ENCODE assay signal across 16 cellular contexts in the genomic region with DNA sequence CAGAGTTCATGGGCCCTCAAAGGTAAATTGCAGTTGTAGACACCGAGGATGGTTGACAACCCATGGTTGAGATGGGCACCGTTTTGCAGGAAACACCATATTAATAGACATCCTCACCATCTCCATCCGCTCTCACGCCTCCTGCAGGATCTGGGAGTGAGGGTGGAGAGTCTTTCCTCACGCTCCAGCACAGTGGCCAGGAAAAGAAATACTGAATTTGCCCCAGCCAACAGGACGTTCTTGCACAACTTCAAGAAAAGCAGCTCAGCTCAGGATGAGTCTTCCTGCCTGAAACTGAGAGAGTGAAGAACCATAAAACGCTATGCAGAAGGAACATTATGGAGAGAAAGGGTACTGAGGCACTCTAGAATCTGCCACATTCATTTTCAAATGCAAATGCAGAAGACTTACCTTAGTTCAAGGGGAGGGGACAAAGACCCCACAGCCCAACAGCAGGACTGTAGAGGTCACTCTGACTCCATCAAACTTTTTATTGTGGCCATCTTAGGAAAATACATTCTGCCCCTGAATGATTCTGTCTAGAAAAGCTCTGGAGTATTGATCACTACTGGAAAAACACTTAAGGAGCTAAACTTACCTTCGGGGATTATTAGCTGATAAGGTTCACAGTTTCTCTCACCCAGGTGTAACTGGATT. TPM values are rescaled to one million over a fixed set of nuclear protein-coding genes. Genes with fewer than 3 reads are reported as not detected.
DNase-seq lines count a peak whose midpoint lies in the region; ATAC-seq and TF ChIP-seq lines count a peak whose summit lies in the region.
"Had no signal": no experiment of that assay in that cellular context is flagged by ENCODE, and none has a peak within 500 bp of the region (broad histone marks: within the 10 kb centered on the region; RNA-seq: fewer than 3 reads in every experiment).

No MANE protein-coding gene starts in this region.

- no peak for TF ChIP-seq POLR2A in heart left ventricle (IDR thresholded peaks at IDR 0.05)

- WGBS in heart left ventricle, 4 donors = 78 to 84% (median 82%) methylated on average over 8 of the region's 8 CpGs

- no peaks in the 10 kb centered on the region for H3K79me2 ChIP-seq in OCI-LY1 (ENCODE audit: insufficient read depth, low read length)

- H3K27me3 ChIP-seq in heart left ventricle (no peaks in the 10 kb centered on the region), right atrium auricular region (no peaks in the 10 kb centered on the region), OCI-LY1 (ENCODE audit: insufficient read depth, low read length) (0 out of 2 replicates have a peak, but pooled peaks cover 6% of the 10 kb centered on the region), HAP-1 (ENCODE audit: low read depth) (no peaks in the 10 kb centered on the region)
- H3K27me3 ChIP-seq: sigmoid colon had no signal

- no peaks in the 10 kb centered on the region for H3K9me3 ChIP-seq in heart left ventricle
- H3K9me3 ChIP-seq in right atrium auricular region = no peaks in the 10 kb centered on the region
- H3K9me3 ChIP-seq in OCI-LY1 (ENCODE audit: low read length) = no peaks in the 10 kb centered on the region
- H3K9me3 ChIP-seq in HAP-1 = no peaks in the 10 kb centered on the region
- H3K9me3 ChIP-seq: sigmoid colon, thoracic aorta had no signal

- peaks cover 4% of the 10 kb centered on the region for H3K4me1 Mint-ChIP-seq in type B pancreatic cell (ENCODE audit: unreplicated experiment)

- no peaks in the 10 kb centered on the region for H3K4me1 ChIP-seq in heart left ventricle
- peaks cover 0 to 7% of the 10 kb centered on the region in 2 donors for H3K4me1 ChIP-seq in right atrium auricular region
- H3K4me1 ChIP-seq in OCI-LY1 (ENCODE audit: insufficient read depth, low read length, severe bottlenecking) = no peaks in the 10 kb centered on the region
- H3K4me1 ChIP-seq in HAP-1 = no peaks in the 10 kb centered on the region

- H3F3A ChIP-seq in OCI-LY1 (ENCODE audit: insufficient read depth, low read length) = no peaks in the 10 kb centered on the region

- in situ Hi-C loops in HAP-1 (cut with MboI; ENCODE audit: low sequenced_read_pairs) = no loop called here

- H2AFZ ChIP-seq in OCI-LY1 (ENCODE audit: low read length) = no peak overlapping the region

- no peaks in the 10 kb centered on the region for H3K9me3 Mint-ChIP-seq in type B pancreatic cell
- H3K9me3 Mint-ChIP-seq: activated CD4-positive, alpha-beta memory T cell treated with anti-CD3 and anti-CD28 coated beads, Interleukin-2, amount 10 ng/mL, durations not matched to agents 7 days and 5 days had no signal

- peaks cover 0 to 51% (median 7%) of the 10 kb centered on the region in 9 donors for H3K36me3 ChIP-seq in heart left ventricle
- H3K36me3 ChIP-seq in right atrium auricular region = peaks cover 21% of the 10 kb centered on the region
- H3K36me3 ChIP-seq in OCI-LY1 (ENCODE audit: insufficient read depth, low read length) = no peaks in the 10 kb centered on the region
- H3K36me3 ChIP-seq in HAP-1 (replicated peaks) = no peaks in the 10 kb centered on the region

- no peak overlapping the region for H3K27ac Mint-ChIP-seq in type B pancreatic cell
- H3K27ac Mint-ChIP-seq: activated CD4-positive, alpha-beta memory T cell treated with anti-CD3 and anti-CD28 coated beads, Interleukin-2, amount 10 ng/mL, durations not matched to agents 7 days and 5 days had no signal

- H3K27ac ChIP-seq in heart left ventricle = no peak overlapping the region
- no peak overlapping the region for H3K27ac ChIP-seq in right atrium auricular region
- no peak overlapping the region for H3K27ac ChIP-seq in OCI-LY1 (ENCODE audit: low read depth, low read length, poor library complexity, severe bottlenecking)
- H3K27ac ChIP-seq: sigmoid colon, SK-N-MC, thoracic aorta had no signal

- H3K4me3 Mint-ChIP-seq in type B pancreatic cell = no peak overlapping the region
- H3K4me3 Mint-ChIP-seq: activated CD4-positive, alpha-beta memory T cell treated with anti-CD3 and anti-CD28 coated beads, Interleukin-2, amount 10 ng/mL, durations not matched to agents 7 days and 5 days had no signal

- H3K4me3 ChIP-seq in heart left ventricle (no peak overlapping the region), right atrium auricular region (no peak overlapping the region), OCI-LY1 (ENCODE audit: low read depth, low read length, poor library complexity, severe bottlenecking) (no peak overlapping the region), choroid plexus epithelial cell (ENCODE audit: low read depth, low read length) (no peak overlapping the region), HAP-1 (no peak overlapping the region)
- H3K4me3 ChIP-seq: sigmoid colon, SK-N-MC, thoracic aorta had no signal

- DNase-seq in heart left ventricle = no peak
- DNase-seq in right atrium auricular region (ENCODE audit: low spot score) = no peak
- peak; percentile 23 for DNase-seq in choroid plexus epithelial cell (ENCODE audit: low read depth)
- no peak for DNase-seq in type B pancreatic cell (ENCODE audit: extremely low spot score, unreplicated experiment)
- DNase-seq in hypothalamus (lab: John Stamatoyannopoulos, UW) = no peak
- no peak for DNase-seq in HAP-1 (ENCODE audit: low spot score in 2 of 2)
- no peak for DNase-seq in SHP77 treated with DMSO at 0.1 percent for 48 hours (lab: John Stamatoyannopoulos, UW)
- DNase-seq: activated CD4-positive, alpha-beta memory T cell treated with anti-CD3 and anti-CD28 coated beads, Interleukin-2, amount 10 ng/mL, durations not matched to agents 7 days and 5 days; amniotic stem cell; GOT3; mesendoderm; NCI-H2171 treated with DMSO at 0.1 percent for 48 hours; sigmoid colon had no signal

- intact Hi-C loops in heart left ventricle (cut with DNase I) = loop anchor here in 3 of 10 donors (1.0 to 10.0 kb wide), 3 partner anchors 55 to 99 kb away; no protein-coding TSS in a partner anchor

- ATAC-seq in heart left ventricle = no peak

- TF ChIP-seq CTCF in heart left ventricle (IDR thresholded peaks at IDR 0.05) (peak in 7 of 12 donors; percentile 6 to 42 (median 18)), right atrium auricular region (IDR thresholded peaks at IDR 0.05) (peak in 1 of 2 donors; percentile 25), OCI-LY1 (IDR thresholded peaks at IDR 0.05; ENCODE audit: low read length) (peak; percentile 14; the same call in 1 of the 2 replicates), choroid plexus epithelial cell (conservative IDR thresholded peaks at IDR 0.05; ENCODE audit: low read depth, low read length) (peak; percentile 50), type B pancreatic cell (conservative IDR thresholded peaks at IDR 0.05) (peak; percentile 21)

- H3K4me2 ChIP-seq in OCI-LY1 (ENCODE audit: low read length) = no peak overlapping the region

- H3K9ac ChIP-seq in OCI-LY1 (ENCODE audit: low read length) = no peak overlapping the region

- H3K36me3 Mint-ChIP-seq in type B pancreatic cell = no peaks in the 10 kb centered on the region

- no peaks in the 10 kb centered on the region for H3K9me2 ChIP-seq in OCI-LY1 (ENCODE audit: low read depth, low read length)

- peaks cover 18% of the 10 kb centered on the region for H3K27me3 Mint-ChIP-seq in type B pancreatic cell

- no peaks in the 10 kb centered on the region for H4K20me1 ChIP-seq in OCI-LY1 (ENCODE audit: insufficient read depth, low read length)

RNA-seq across cellular contexts. Expression of a gene that starts 9.3 kb away (rescaled TPM):
- total RNA-seq in heart left ventricle (10 to 100 TPM in 1 of 9 donors, 1 to 10 TPM in 7, under 1 TPM in 1; 0.79 to 44.9 (median 1.8) TPM), right atrium auricular region (1 to 10 TPM; 1.0 to 4.2 TPM), type B pancreatic cell (ENCODE audit: low replicate concordance) (not detected in 2 replicates)
- 1 to 10 TPM in 1 of 2 donors, under 1 TPM in 1; 0.50 to 1.5 TPM for polyA plus RNA-seq in heart left ventricle

RNA-seq across cellular contexts. Expression of a gene that starts 26.5 kb away (rescaled TPM):
- total RNA-seq in heart left ventricle (not detected), right atrium auricular region (not detected), type B pancreatic cell (ENCODE audit: low replicate concordance) (not detected in 2 replicates)
- polyA plus RNA-seq in heart left ventricle = under 1 TPM in 1 of 2 donors, not detected in 1; 0.27 TPM
- total RNA-seq: activated CD4-positive, alpha-beta memory T cell treated with anti-CD3 and anti-CD28 coated beads, Interleukin-2, amount 10 ng/mL, durations not matched to agents 7 days and 5 days; sigmoid colon; thoracic aorta had no signal

RNA-seq across cellular contexts. Expression of a gene that starts 33.8 kb away (rescaled TPM):
- 1 to 10 TPM in 2 of 9 donors, under 1 TPM in 1, not detected in 6; 0.21 to 2.0 (median 1.9) TPM for total RNA-seq in heart left ventricle
- not detected for polyA plus RNA-seq in heart left ventricle
- under 1 TPM in 1 of 2 donors, not detected in 1; 0.24 TPM for total RNA-seq in right atrium auricular region
- not detected in 2 replicates for total RNA-seq in type B pancreatic cell (ENCODE audit: low replicate concordance)
- total RNA-seq: activated CD4-positive, alpha-beta memory T cell treated with anti-CD3 and anti-CD28 coated beads, Interleukin-2, amount 10 ng/mL, durations not matched to agents 7 days and 5 days; sigmoid colon; thoracic aorta had no signal

RNA-seq across cellular contexts. Expression of a gene that starts 55.2 kb away (rescaled TPM):
- total RNA-seq in heart left ventricle = 10 to 100 TPM in 8 of 9 donors, 1 to 10 TPM in 1; 10.0 to 30.3 (median 18.8) TPM
- polyA plus RNA-seq in heart left ventricle = 10 to 100 TPM; 36.6 to 59.2 TPM
- total RNA-seq in right atrium auricular region = 10 to 100 TPM; 42.9 to 58.8 TPM
- total RNA-seq in type B pancreatic cell (ENCODE audit: low replicate concordance) = 24.0 and 37.7 TPM in 2 replicates
